Comparison of ENCODE assay signal across 16 cellular contexts in genomic region chr16:13307255-13307654, GRCh38.
DNase-seq lines count a peak whose midpoint lies in the region; ATAC-seq and TF ChIP-seq lines count a peak whose summit lies in the region.
"Had no signal": no experiment of that assay in that cellular context is flagged by ENCODE, and none has a peak within 500 bp of the region (broad histone marks: within the 10 kb centered on the region; RNA-seq: fewer than 3 reads in every experiment).

No MANE protein-coding gene starts in this region.

- in situ Hi-C loops in KBM-7 (cut with MboI; ENCODE audit: low pct_unique_long_range_greater_than_20kb, low sequenced_read_pairs): no loop called here

- no peak overlapping the region for H3K4me3 Mint-ChIP-seq in endothelial cell (ENCODE audit: unreplicated experiment)
- H3K4me3 Mint-ChIP-seq: naive B cell had no signal

- H3K4me1 ChIP-seq in adipocyte (ENCODE audit: control insufficient read depth, insufficient read depth, low read length): no peaks in the 10 kb centered on the region
- H3K4me1 ChIP-seq: stomach had no signal

- H3K27me3 ChIP-seq in BJ (ENCODE audit: control insufficient read depth, insufficient read depth, low read length): no peaks in the 10 kb centered on the region
- H3K27me3 ChIP-seq in adipocyte (replicated peaks; ENCODE audit: control insufficient read depth, insufficient read depth, low read length): no peaks in the 10 kb centered on the region
- H3K27me3 ChIP-seq: stomach had no signal

- H3K9me3 Mint-ChIP-seq in endothelial cell (ENCODE audit: unreplicated experiment): no peaks in the 10 kb centered on the region

- no peaks in the 10 kb centered on the region for H3K9me3 ChIP-seq in adipocyte (ENCODE audit: control insufficient read depth, low read length)
- H3K9me3 ChIP-seq: stomach had no signal

- ATAC-seq in esophagus mucosa: no peak
- no peak for ATAC-seq in GM18511 (IDR thresholded peaks at IDR 0.05; ENCODE audit: unreplicated experiment)

- H3K4me3 ChIP-seq in BJ (ENCODE audit: low read depth, low read length) (no peak overlapping the region), adipocyte (ENCODE audit: low read length) (no peak overlapping the region)
- H3K4me3 ChIP-seq: stomach had no signal

- no peak overlapping the region for H3K27ac Mint-ChIP-seq in endothelial cell (ENCODE audit: unreplicated experiment)
- H3K27ac Mint-ChIP-seq: naive B cell had no signal

- H3K4me1 Mint-ChIP-seq in endothelial cell (ENCODE audit: unreplicated experiment): no peaks in the 10 kb centered on the region
- H3K4me1 Mint-ChIP-seq: naive B cell had no signal

- POLR2A ChIA-PET in BJ (lab: Charles Lee): no interaction called here

- no peaks in the 10 kb centered on the region for H3K36me3 Mint-ChIP-seq in endothelial cell (ENCODE audit: low read depth, unreplicated experiment)
- H3K36me3 Mint-ChIP-seq: naive B cell had no signal

- H3K9ac ChIP-seq in adipocyte (ENCODE audit: low read length): no peak overlapping the region

- H3K36me3 ChIP-seq in BJ (ENCODE audit: control insufficient read depth, insufficient read depth, low read length) (no peaks in the 10 kb centered on the region), adipocyte (ENCODE audit: control insufficient read depth, insufficient read depth, low read length, severe bottlenecking) (no peaks in the 10 kb centered on the region)
- H3K36me3 ChIP-seq: stomach had no signal

- TF ChIP-seq CTCF in BJ (IDR thresholded peaks at IDR 0.05; ENCODE audit: insufficient read depth, low read depth, low read length) (no peak), endothelial cell (IDR thresholded peaks at IDR 0.05; ENCODE audit: unreplicated experiment) (no peak)

- no peaks in the 10 kb centered on the region for H3K27me3 Mint-ChIP-seq in endothelial cell (ENCODE audit: unreplicated experiment)

- DNase-seq in BJ (ENCODE audit: low read depth) (peak; percentile 88), KBM-7 (peak; percentile 21), adipocyte (ENCODE audit: low read depth) (peak; percentile 0), kidney glomerular epithelial cell (lab: John Stamatoyannopoulos, UW) (peak; percentile 100), endothelial cell (ENCODE audit: low spot score) (no peak), NCI-H1436 treated with DMSO at 0.1 percent for 48 hours (lab: John Stamatoyannopoulos, UW) (no peak)
- DNase-seq: activated CD8-positive, alpha-beta memory T cell treated with anti-CD3 and anti-CD28 coated beads for 24 hours; activated naive CD4-positive, alpha-beta T cell treated with Interleukin-2 at 50 U/mL for 16 hours; AML-193; Karpas-422; naive B cell; NCI-H2081 treated with DMSO at 0.1 percent for 48 hours; retina; stomach had no signal

- CTCF ChIA-PET in BJ (lab: Yijun Ruan, JAX): no interaction called here

Comparison
In these comparisons a context has a peak if more than half of its experiments do, and no peak if none do; other contexts are left out.
1. DNase-seq: peak in BJ (single experiment), KBM-7 (single experiment), adipocyte (single experiment) and kidney glomerular epithelial cell (single experiment); none in endothelial cell (single experiment) and NCI-H1436 treated with DMSO at 0.1 percent for 48 hours (single experiment).